In genomic region chr17:77499699-77500435, GRCh38 we compare ENCODE assay signal across 19 cellular contexts.
DNase-seq lines count a peak whose midpoint lies in the region; ATAC-seq, FAIRE-seq and TF ChIP-seq lines count a peak whose summit lies in the region.
"Had no signal": no experiment of that assay in that cellular context is flagged by ENCODE, and none has a peak within 500 bp of the region (broad histone marks: within the 10 kb centered on the region; RNA-seq: fewer than 3 reads in every experiment).

No MANE protein-coding gene starts in this region.

- H2AFZ ChIP-seq in DND-41 (ENCODE audit: low read depth, low read length): no peak overlapping the region
- H2AFZ ChIP-seq in GM12878 (ENCODE audit: control insufficient read depth, low read depth, low read length): no peak overlapping the region

- H3K4me1 Mint-ChIP-seq in mesothelial cell of epicardium: no peaks in the 10 kb centered on the region

- H3K4me1 ChIP-seq in A673 (ENCODE audit: insufficient read depth, low read length, poor library complexity, severe bottlenecking) (no peaks in the 10 kb centered on the region), DND-41 (ENCODE audit: insufficient read depth, low read length) (no peaks in the 10 kb centered on the region), GM12878 (ENCODE audit: control insufficient read depth, insufficient read depth, low read length) (peaks cover under 1% of the 10 kb centered on the region), foreskin keratinocyte (no peaks in the 10 kb centered on the region)
- H3K4me1 ChIP-seq: BE2C, pancreas had no signal

- WGBS in GM12878 (ENCODE audit: insufficient coverage, insufficient replicate concordance, low lambda C conversion rate, missing lambda C conversion rate): 78% methylated on average over 12 of the region's 14 CpGs

- in situ Hi-C loops in GM12878 (cut with MboI): no loop called here

- TSS peak; percentile 72 for BruUV-seq in A673 (replicated peaks; lab: Mats Ljungman, UMichigan)
- TSS peak; percentile 71 for BruUV-seq in GM12878 (replicated peaks; lab: Mats Ljungman, UMichigan)

- H3K9ac ChIP-seq in DND-41 (ENCODE audit: low read depth, low read length) (no peak overlapping the region), GM12878 (ENCODE audit: control insufficient read depth, insufficient read depth, low read length) (no peak overlapping the region)

- H3K36me3 Mint-ChIP-seq in mesothelial cell of epicardium: peaks cover 24% of the 10 kb centered on the region

- H3K79me2 ChIP-seq in DND-41 (ENCODE audit: insufficient read depth, low read length) (peaks cover 6% of the 10 kb centered on the region; the same call in 1 of the 2 replicates), GM12878 (ENCODE audit: control insufficient read depth, insufficient read depth, low read length) (no peaks in the 10 kb centered on the region)

- H3K9me3 Mint-ChIP-seq in mesothelial cell of epicardium: no peaks in the 10 kb centered on the region
- H3K9me3 Mint-ChIP-seq: brain had no signal

- TF ChIP-seq RAD21 in GM12878 (IDR thresholded peaks at IDR 0.05; ENCODE audit: insufficient read depth, low read depth, low read length): no peak

- H3K36me3 ChIP-seq in A673 (ENCODE audit: insufficient read depth, low read length, poor library complexity, severe bottlenecking) (peaks cover 18% of the 10 kb centered on the region), DND-41 (ENCODE audit: insufficient read depth, low read length) (peaks cover 59% of the 10 kb centered on the region), GM12878 (ENCODE audit: control insufficient read depth in 2 of 2, insufficient read depth in 2 of 2, low read length in 1 of 2) (peaks cover 19 to 27% of the 10 kb centered on the region in 2 experiments)
- H3K36me3 ChIP-seq: pancreas had no signal

- H3K27me3 ChIP-seq in A673 (replicated peaks; ENCODE audit: insufficient read depth, low read depth, low read length, poor library complexity) (no peaks in the 10 kb centered on the region), DND-41 (ENCODE audit: insufficient read depth, low read length, poor library complexity) (no peaks in the 10 kb centered on the region), GM12878 (replicated peaks in 1 of 2; ENCODE audit: control insufficient read depth in 2 of 2, insufficient read depth in 2 of 2, low read length in 1 of 2) (no peaks in the 10 kb centered on the region), foreskin keratinocyte (no peaks in the 10 kb centered on the region)
- H3K27me3 ChIP-seq: BE2C, pancreas had no signal

- TF ChIP-seq CTCF in A673 (conservative IDR thresholded peaks at IDR 0.05; ENCODE audit: low read depth, low read length) (no peak), DND-41 (IDR thresholded peaks at IDR 0.05; ENCODE audit: borderline replicate concordance, extremely low read depth, low read length, poor library complexity, severe bottlenecking) (no peak), GM12878 (IDR thresholded peaks at IDR 0.05 in 2 of 3, conservative IDR thresholded peaks at IDR 0.05 in 1 of 3; ENCODE audit: control insufficient read depth in 2 of 3, extremely low read depth in 1 of 3, insufficient read depth in 1 of 3, low read depth in 3 of 3, low read length in 3 of 3) (no peak), mesothelial cell of epicardium (IDR thresholded peaks at IDR 0.05; ENCODE audit: unreplicated experiment) (no peak), foreskin keratinocyte (conservative IDR thresholded peaks at IDR 0.05) (no peak)

- no peaks in the 10 kb centered on the region for H3K27me3 Mint-ChIP-seq in mesothelial cell of epicardium (ENCODE audit: low read depth)

- no peak overlapping the region for H3K27ac ChIP-seq in A673 (ENCODE audit: low read depth, low read length, poor library complexity, severe bottlenecking)
- H3K27ac ChIP-seq in DND-41 (ENCODE audit: low read length): peak overlapping the region; percentile 27; the same call in 1 of the 2 replicates
- no peak overlapping the region for H3K27ac ChIP-seq in GM12878 (ENCODE audit: control insufficient read depth, insufficient read depth)
- H3K27ac ChIP-seq in foreskin keratinocyte: no peak overlapping the region
- H3K27ac ChIP-seq: pancreas, VCaP had no signal

- SMC1A ChIA-PET in GM12878 (lab: Charles Lee; ENCODE audit: uncharacterized antibody, unreplicated experiment): no interaction called here

- no peak for TF ChIP-seq EP300 in GM12878 (IDR thresholded peaks at IDR 0.05; ENCODE audit: borderline replicate concordance in 1 of 2, control insufficient read depth in 1 of 2, low read depth in 2 of 2, low read length in 2 of 2)

- H3K4me3 ChIP-seq in A673 (ENCODE audit: low read depth, low read length, poor library complexity, severe bottlenecking): no peak overlapping the region
- H3K4me3 ChIP-seq in DND-41 (ENCODE audit: low read depth in 1 of 2, low read length in 2 of 2): no peak overlapping the region
- no peak overlapping the region for H3K4me3 ChIP-seq in GM12878
- H3K4me3 ChIP-seq: pancreas had no signal

- FAIRE-seq in GM12878 (lab: Jason Lieb, UNC): no peak
- FAIRE-seq: frontal cortex, GM12892, pancreas had no signal

- POLR2A ChIA-PET in A673 (lab: Charles Lee; ENCODE audit: low non-redundant PET) (interaction anchor here (0.6 kb wide), 1 partner anchor 25 kb away, joined by 3 read pairs; no protein-coding TSS in a partner anchor), GM12878 (lab: Charles Lee) (interaction anchor here (0.7 kb wide), 1 partner anchor 101 kb away, joined by 3 read pairs; no protein-coding TSS in a partner anchor)

- H4K20me1 ChIP-seq in DND-41 (ENCODE audit: insufficient read depth, low read length): peaks cover 56% of the 10 kb centered on the region
- no peaks in the 10 kb centered on the region for H4K20me1 ChIP-seq in GM12878 (ENCODE audit: control insufficient read depth, insufficient read depth)

- intact Hi-C loops in A673 (cut with micrococcal nuclease; ENCODE audit: unreplicated experiment) (loop anchor here (5.0 kb wide), 1 partner anchor 413 kb away; no protein-coding TSS in a partner anchor), GM12878 (cut with micrococcal nuclease; ENCODE audit: unreplicated experiment) (no loop called here), left cardiac atrium (cut with DNase I) (no loop called here)

- CTCF ChIA-PET in A673 (lab: Charles Lee) (no interaction called here), GM12878 (lab: Yijun Ruan, JAX) (interaction anchor here (0.7 kb wide), 1 partner anchor 94 kb away, joined by 4 read pairs; no protein-coding TSS in a partner anchor)

- ATAC-seq in DND-41 (ENCODE audit: insufficient read depth, low read depth) (no peak), GM12878 (no peak), GM21576 (IDR thresholded peaks at IDR 0.05; ENCODE audit: unreplicated experiment) (no peak), foreskin keratinocyte (no peak), left cardiac atrium (no peak)
- ATAC-seq: pancreas had no signal

- H3K9me3 ChIP-seq in A673 (ENCODE audit: low read depth, low read length, poor library complexity, severe bottlenecking): no peaks in the 10 kb centered on the region
- no peaks in the 10 kb centered on the region for H3K9me3 ChIP-seq in DND-41 (ENCODE audit: insufficient read depth, low read length, severe bottlenecking)
- H3K9me3 ChIP-seq in GM12878 (replicated peaks; ENCODE audit: control insufficient read depth, insufficient read depth, low read length): no peaks in the 10 kb centered on the region
- H3K9me3 ChIP-seq: BE2C, pancreas had no signal

- H3K27ac Mint-ChIP-seq in mesothelial cell of epicardium: peak overlapping the region; percentile 16

- no peak for DNase-seq in A673 (ENCODE audit: low spot score)
- no peak for DNase-seq in DND-41
- no peak for DNase-seq in GM12878 (ENCODE audit: low read depth, low spot score)
- DNase-seq in mesothelial cell of epicardium (ENCODE audit: low spot score in 2 of 2, unreplicated experiment in 2 of 2): no peak
- no peak for DNase-seq in foreskin keratinocyte
- no peak for DNase-seq in erythroblast (lab: John Stamatoyannopoulos, UW)
- no peak for DNase-seq in left cardiac atrium
- DNase-seq: activated T-cell treated with anti-CD3 and anti-CD28 coated beads, Interleukin-2, amount 50 U/mL, for 48 hours; DMS79 treated with DMSO at 0.1 percent for 48 hours; effector CD8-positive, alpha-beta T cell; NCI-H1092; NCI-H2171 treated with DMSO at 0.1 percent for 48 hours had no signal

- 0 out of 2 replicates have a peak, but pooled peaks have one; percentile 9 for TF ChIP-seq POLR2A in GM12878 (IDR thresholded peaks at IDR 0.05; ENCODE audit: low read depth, low read length)
- no peak for TF ChIP-seq POLR2A in erythroblast (IDR thresholded peaks at IDR 0.05; ENCODE audit: low read length)

- no peak overlapping the region for H3K4me2 ChIP-seq in DND-41 (ENCODE audit: insufficient read depth, low read length)
- H3K4me2 ChIP-seq in GM12878 (ENCODE audit: control insufficient read depth, insufficient read depth): no peak overlapping the region

- no peak overlapping the region for H3K4me3 Mint-ChIP-seq in mesothelial cell of epicardium
- H3K4me3 Mint-ChIP-seq: brain had no signal

- RAD21 ChIA-PET in GM12878 (lab: Charles Lee; ENCODE audit: unreplicated experiment): interaction anchor here (1.0 kb wide), 1 partner anchor 514 kb away, joined by 3 read pairs; no protein-coding TSS in a partner anchor

TF ChIP-seq in GM12878, 131 proteins besides CTCF, POLR2A, EP300 and RAD21:
- TF ChIP-seq, protein P1, sequence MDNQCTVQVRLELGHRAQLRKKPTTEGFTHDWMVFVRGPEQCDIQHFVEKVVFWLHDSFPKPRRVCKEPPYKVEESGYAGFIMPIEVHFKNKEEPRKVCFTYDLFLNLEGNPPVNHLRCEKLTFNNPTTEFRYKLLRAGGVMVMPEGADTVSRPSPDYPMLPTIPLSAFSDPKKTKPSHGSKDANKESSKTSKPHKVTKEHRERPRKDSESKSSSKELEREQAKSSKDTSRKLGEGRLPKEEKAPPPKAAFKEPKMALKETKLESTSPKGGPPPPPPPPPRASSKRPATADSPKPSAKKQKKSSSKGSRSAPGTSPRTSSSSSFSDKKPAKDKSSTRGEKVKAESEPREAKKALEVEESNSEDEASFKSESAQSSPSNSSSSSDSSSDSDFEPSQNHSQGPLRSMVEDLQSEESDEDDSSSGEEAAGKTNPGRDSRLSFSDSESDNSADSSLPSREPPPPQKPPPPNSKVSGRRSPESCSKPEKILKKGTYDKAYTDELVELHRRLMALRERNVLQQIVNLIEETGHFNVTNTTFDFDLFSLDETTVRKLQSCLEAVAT (IDR thresholded peaks at IDR 0.05): no peak
- TF ChIP-seq POLR2AphosphoS5 (IDR thresholded peaks at IDR 0.05; ENCODE audit: low read length): peak; percentile 18; the same call in 1 of the 2 replicates
- TF ChIP-seq GATAD2B (conservative IDR thresholded peaks at IDR 0.05; ENCODE audit: low read depth): no peak
